Comparison of ENCODE assay signal across 25 cellular contexts in genomic region chr2:85012431-85012830, GRCh38. TPM values are rescaled to one million over a fixed set of nuclear protein-coding genes. Genes with fewer than 3 reads are reported as not detected.
DNase-seq lines count a peak whose midpoint lies in the region; ATAC-seq and TF ChIP-seq lines count a peak whose summit lies in the region.
"Had no signal": no experiment of that assay in that cellular context is flagged by ENCODE, and none has a peak within 500 bp of the region (broad histone marks: within the 10 kb centered on the region; RNA-seq: fewer than 3 reads in every experiment).

No MANE protein-coding gene starts in this region.

- H3K27ac Mint-ChIP-seq in activated CD4-positive, alpha-beta T cell treated with anti-CD3 and anti-CD28 coated beads, Interleukin-2, amount 10 ng/mL, durations not matched to agents 24 days and 14 days, result peak overlapping the region; percentile 77
- H3K27ac Mint-ChIP-seq in CD4-positive, alpha-beta memory T cell, result peak overlapping the region; percentile 27 to 79 (median 75)
- H3K27ac Mint-ChIP-seq in WTC11, result peak overlapping the region; percentile 51

- no peak overlapping the region for H3K27ac ChIP-seq in CD4-positive, alpha-beta memory T cell (ENCODE audit: low read depth, low read length)
- peak overlapping the region; percentile 11 for H3K27ac ChIP-seq in hepatocyte
- H3K27ac ChIP-seq: A549, C4-2B, gastrocnemius medialis, prostate gland, uterus had no signal

- H3K27me3 ChIP-seq in CD4-positive, alpha-beta memory T cell (ENCODE audit: insufficient read depth, low read length), result no peaks in the 10 kb centered on the region
- no peaks in the 10 kb centered on the region for H3K27me3 ChIP-seq in hepatocyte
- H3K27me3 ChIP-seq: gastrocnemius medialis, uterus had no signal

- intact Hi-C loops in activated CD4-positive, alpha-beta T cell treated with anti-CD3 and anti-CD28 coated beads, Interleukin-2, amount 10 ng/mL, durations not matched to agents 24 days and 14 days (cut with micrococcal nuclease), result no loop called here
- intact Hi-C loops in CD4-positive, alpha-beta memory T cell (cut with micrococcal nuclease), result loop anchor here (5.0 kb wide), 1 partner anchor 130 kb away; the partner anchor contains the start of gene TRABD2A

- peaks cover 65% of the 10 kb centered on the region for H3K4me1 Mint-ChIP-seq in activated CD4-positive, alpha-beta T cell treated with anti-CD3 and anti-CD28 coated beads, Interleukin-2, amount 10 ng/mL, durations not matched to agents 24 days and 14 days
- peaks cover 56 to 81% (median 69%) of the 10 kb centered on the region in 4 donors for H3K4me1 Mint-ChIP-seq in CD4-positive, alpha-beta memory T cell
- H3K4me1 Mint-ChIP-seq in WTC11, result peaks cover 68% of the 10 kb centered on the region

- CTCF ChIA-PET in CD4-positive, alpha-beta memory T cell (lab: Charles Lee; ENCODE audit: partially characterized antibody), result interaction anchor here (0.7 to 2.2 kb wide), 4 partner anchors 9 to 86 kb away, joined by 3 to 13 read pairs (median 4); no protein-coding TSS in a partner anchor
- CTCF ChIA-PET in WTC11 (lab: Charles Lee), result interaction anchor here (0.6 to 3.3 kb wide), 23 partner anchors 8 to 486 kb away, joined by 3 to 36 read pairs (median 3); no protein-coding TSS in a partner anchor

- H3K27me3 Mint-ChIP-seq in activated CD4-positive, alpha-beta T cell treated with anti-CD3 and anti-CD28 coated beads, Interleukin-2, amount 10 ng/mL, durations not matched to agents 24 days and 14 days, result no peaks in the 10 kb centered on the region
- no peaks in the 10 kb centered on the region for H3K27me3 Mint-ChIP-seq in CD4-positive, alpha-beta memory T cell
- no peaks in the 10 kb centered on the region for H3K27me3 Mint-ChIP-seq in WTC11 (ENCODE audit: low read depth)

- H3K4me1 ChIP-seq in CD4-positive, alpha-beta memory T cell (ENCODE audit: insufficient read depth, low read length), result peaks cover 60% of the 10 kb centered on the region
- H3K4me1 ChIP-seq in hepatocyte (ENCODE audit: insufficient read depth), result peaks cover 23% of the 10 kb centered on the region
- H3K4me1 ChIP-seq: prostate gland had no signal

- ATAC-seq in WTC11 (no peak), HG03039 (IDR thresholded peaks at IDR 0.05; ENCODE audit: unreplicated experiment) (no peak)
- ATAC-seq: esophagus mucosa, gastrocnemius medialis, left colon had no signal

- 80% methylated on average over 4 of the region's 4 CpGs for whole genome bisulfite sequencing in hepatocyte (ENCODE audit: low lambda C conversion rate, missing lambda C conversion rate)

- H3K9me3 Mint-ChIP-seq in activated CD4-positive, alpha-beta T cell treated with anti-CD3 and anti-CD28 coated beads, Interleukin-2, amount 10 ng/mL, durations not matched to agents 24 days and 14 days, result peaks cover 6% of the 10 kb centered on the region
- H3K9me3 Mint-ChIP-seq in CD4-positive, alpha-beta memory T cell, result no peaks in the 10 kb centered on the region
- peaks cover under 1% of the 10 kb centered on the region; the same call in 1 of the 2 replicates for H3K9me3 Mint-ChIP-seq in WTC11

- no peaks in the 10 kb centered on the region for H3K9me2 ChIP-seq in hepatocyte (replicated peaks; ENCODE audit: insufficient read depth)

- H3K79me2 ChIP-seq in hepatocyte, result peaks cover 92% of the 10 kb centered on the region

- H2AFZ ChIP-seq in hepatocyte, result no peak overlapping the region

- H3K9me3 ChIP-seq in CD4-positive, alpha-beta memory T cell (ENCODE audit: control insufficient read depth in 1 of 2, low read length in 2 of 2), result no peaks in the 10 kb centered on the region
- no peaks in the 10 kb centered on the region for H3K9me3 ChIP-seq in hepatocyte (ENCODE audit: low read depth)
- H3K9me3 ChIP-seq: A549, gastrocnemius medialis, prostate gland, uterus had no signal

- no peak overlapping the region for H3K4me2 ChIP-seq in hepatocyte
- H3K4me2 ChIP-seq: A549 had no signal

- H4K20me1 ChIP-seq in hepatocyte (ENCODE audit: insufficient read depth, poor library complexity, severe bottlenecking), result peaks cover 70% of the 10 kb centered on the region

- H3K36me3 ChIP-seq in CD4-positive, alpha-beta memory T cell (ENCODE audit: insufficient read depth, low read length), result peaks cover 10% of the 10 kb centered on the region
- H3K36me3 ChIP-seq in hepatocyte (replicated peaks; ENCODE audit: insufficient read depth, low read depth), result no peaks in the 10 kb centered on the region
- H3K36me3 ChIP-seq: prostate gland, uterus had no signal

- no peak overlapping the region for H3K4me3 ChIP-seq in CD4-positive, alpha-beta memory T cell (ENCODE audit: low read length in 2 of 2)
- no peak overlapping the region for H3K4me3 ChIP-seq in hepatocyte
- H3K4me3 ChIP-seq: A549, gastrocnemius medialis, prostate gland, uterus had no signal

- no peak for TF ChIP-seq CTCF in WTC11 (IDR thresholded peaks at IDR 0.05)
- no peak for TF ChIP-seq CTCF in hepatocyte (IDR thresholded peaks at IDR 0.05; ENCODE audit: poor library complexity)

- POLR2A ChIA-PET in CD4-positive, alpha-beta memory T cell (lab: Charles Lee; ENCODE audit: partially characterized antibody), result interaction anchor here (1.0 to 1.8 kb wide), 3 partner anchors 12 to 106 kb away, joined by 3 to 5 read pairs (median 4); no protein-coding TSS in a partner anchor
- POLR2A ChIA-PET in WTC11 (lab: Charles Lee), result interaction anchor here (0.6 kb wide), 1 partner anchor 39 kb away, joined by 6 read pairs; no protein-coding TSS in a partner anchor

- DNase-seq in activated CD4-positive, alpha-beta T cell treated with anti-CD3 and anti-CD28 coated beads, Interleukin-2, amount 10 ng/mL, durations not matched to agents 24 days and 14 days, result no peak
- DNase-seq in activated CD4-positive, alpha-beta T cell treated with anti-CD3 and anti-CD28 coated beads, Interleukin-2, amount 50 U/mL, for 4 hours, result no peak
- no peak for DNase-seq in CD4-positive, alpha-beta memory T cell
- DNase-seq in WTC11 (ENCODE audit: low spot score) (no peak), hepatocyte (ENCODE audit: low spot score) (no peak), kidney tubule cell (ENCODE audit: low spot score) (no peak), NOMO-1 treated with dmso at 0.1 percent for 144 hours (lab: John Stamatoyannopoulos, UW; ENCODE audit: unreplicated experiment) (no peak)
- DNase-seq: activated CD4-positive, alpha-beta T cell treated with anti-CD3 and anti-CD28 coated beads for 48 hours; anterior cingulate cortex; DMS153; effector CD4-positive, alpha-beta T cell; gastrocnemius medialis; HCEC 1CT; left colon; MM.1S; NCI-H1694; NCI-H748 treated with DMSO at 0.1 percent for 48 hours; stimulated activated CD4-positive, alpha-beta T cell treated with anti-CD3 and anti-CD28 coated beads, Interleukin-4, amount 100 ng/mL, for 24 hours; uterus had no signal

- peaks cover 29% of the 10 kb centered on the region for H3K36me3 Mint-ChIP-seq in activated CD4-positive, alpha-beta T cell treated with anti-CD3 and anti-CD28 coated beads, Interleukin-2, amount 10 ng/mL, durations not matched to agents 24 days and 14 days (ENCODE audit: low read depth)
- peaks cover 14 to 17% of the 10 kb centered on the region in 2 donors for H3K36me3 Mint-ChIP-seq in CD4-positive, alpha-beta memory T cell
- H3K36me3 Mint-ChIP-seq in WTC11, result peaks cover 9% of the 10 kb centered on the region

- H3K4me3 Mint-ChIP-seq in activated CD4-positive, alpha-beta T cell treated with anti-CD3 and anti-CD28 coated beads, Interleukin-2, amount 10 ng/mL, durations not matched to agents 24 days and 14 days, result peak overlapping the region; percentile 29
- peak overlapping the region in 2 of 8 donors; percentile 35 to 39 for H3K4me3 Mint-ChIP-seq in CD4-positive, alpha-beta memory T cell
- no peak overlapping the region for H3K4me3 Mint-ChIP-seq in WTC11
- H3K4me3 Mint-ChIP-seq: neural crest cell had no signal

TF ChIP-seq in WTC11, 78 proteins besides CTCF, POLR2A, EP300 and RAD21 (continues in another document):
- TF ChIP-seq ZNF423 (CRISPR knock-in tag; IDR thresholded peaks at IDR 0.05), result no peak
- no peak for TF ChIP-seq ZNF416 (CRISPR knock-in tag; IDR thresholded peaks at IDR 0.05)
- no peak for TF ChIP-seq TEAD4 (CRISPR knock-in tag; IDR thresholded peaks at IDR 0.05)
- TF ChIP-seq ZNF281 (CRISPR knock-in tag; IDR thresholded peaks at IDR 0.05), result no peak

RNA-seq across cellular contexts. Expression of gene KCMF1, which starts 41.5 kb away (rescaled TPM):
- total RNA-seq in activated CD4-positive, alpha-beta T cell treated with anti-CD3 and anti-CD28 coated beads, Interleukin-2, amount 10 ng/mL, durations not matched to agents 24 days and 14 days, result 98.1 and 101 TPM in 2 replicates
- 10 to 100 TPM; 59.8 to 62.7 TPM for total RNA-seq in CD4-positive, alpha-beta memory T cell
- polyA plus RNA-seq in CD4-positive, alpha-beta memory T cell, result 10 to 100 TPM; 25.8 to 34.6 TPM
- total RNA-seq in WTC11 (2021) (114 to 118 TPM (median 117 TPM) in 3 replicates), hepatocyte (52.1 and 63.0 TPM in 2 replicates)
- polyA plus RNA-seq in hepatocyte, result 49.8 and 50.8 TPM in 2 replicates
